In genomic region chr9:68733021-68733405, GRCh38 we compare ENCODE assay signal across 16 cellular contexts. TPM values are rescaled to one million over a fixed set of nuclear protein-coding genes. Genes with fewer than 3 reads are reported as not detected.
"Had no signal": no experiment of that assay in that cellular context is flagged by ENCODE, and none has a peak within 500 bp of the region (broad histone marks: within the 10 kb centered on the region; RNA-seq: fewer than 3 reads in every experiment).

No MANE protein-coding gene starts in this region.

- H3K27ac Mint-ChIP-seq: naive thymus-derived CD8-positive, alpha-beta T cell had no signal

- H3K4me1 Mint-ChIP-seq: naive thymus-derived CD8-positive, alpha-beta T cell had no signal

- DNase-seq: effector memory CD4-positive, alpha-beta T cell; heart left ventricle; hypothalamus; kidney glomerular epithelial cell; mesendoderm; naive thymus-derived CD8-positive, alpha-beta T cell; psoas muscle; sigmoid colon; stimulated activated CD4-positive, alpha-beta T cell treated with anti-CD3 and anti-CD28 coated beads, Interleukin-12 subunit alpha, Interleukin-12 subunit beta, amount 100 ng/mL, for 4 hours; stimulated activated naive CD4-positive, alpha-beta T cell; stomach; substantia nigra had no signal

- H3K36me3 ChIP-seq: heart left ventricle, neutrophil, sigmoid colon, stomach, thoracic aorta had no signal

- ATAC-seq: esophagus mucosa; naive thymus-derived CD8-positive, alpha-beta T cell; psoas muscle had no signal

- H3K27me3 ChIP-seq: heart left ventricle, neutrophil, sigmoid colon, stomach had no signal

- H3K4me1 ChIP-seq: psoas muscle, sigmoid colon had no signal

- H3K27ac ChIP-seq: heart left ventricle, neutrophil, psoas muscle, sigmoid colon, thoracic aorta had no signal

- H3K9me3 ChIP-seq: neutrophil, psoas muscle, sigmoid colon, thoracic aorta had no signal

- H3K36me3 Mint-ChIP-seq: naive thymus-derived CD8-positive, alpha-beta T cell had no signal

- H3K4me3 ChIP-seq: heart left ventricle, psoas muscle, sigmoid colon, stomach, thoracic aorta had no signal

- H3K4me3 Mint-ChIP-seq: naive thymus-derived CD8-positive, alpha-beta T cell had no signal

RNA-seq across cellular contexts. Expression of gene PIP5K1B, which starts 28.0 kb away (rescaled TPM):
- total RNA-seq: osteoblast had no signal
